Comparison of ENCODE assay signal across 20 cellular contexts in the genomic region with DNA sequence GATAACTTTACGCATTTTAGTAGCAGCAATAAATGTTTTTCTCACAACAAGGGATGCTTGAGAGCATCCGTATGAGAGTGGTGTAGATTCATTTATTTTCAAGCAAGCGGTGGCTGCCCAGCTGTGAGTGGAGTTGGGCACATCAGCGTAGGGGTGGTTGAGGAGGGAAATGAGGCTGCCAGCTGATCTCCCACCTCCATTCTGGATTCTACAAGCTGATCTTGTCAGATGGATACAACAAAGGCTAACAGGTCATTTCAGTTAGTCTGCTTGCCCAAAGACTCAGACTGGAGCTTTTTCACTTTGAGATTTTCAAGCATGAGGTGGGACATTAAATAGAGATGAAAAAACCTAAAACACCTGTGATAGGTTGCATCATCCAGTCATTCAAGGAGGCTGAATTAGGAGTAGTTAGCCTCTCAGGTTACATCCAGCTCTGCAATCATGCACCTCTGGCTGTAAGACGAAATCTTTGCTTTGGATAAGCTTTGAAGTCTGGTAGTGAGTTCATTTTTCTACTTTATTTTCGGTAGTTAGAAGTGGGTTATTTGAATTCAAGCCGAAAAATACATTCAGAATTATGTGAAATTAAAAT. TPM values are rescaled to one million over a fixed set of nuclear protein-coding genes. Genes with fewer than 3 reads are reported as not detected.
DNase-seq lines count a peak whose midpoint lies in the region; ATAC-seq and TF ChIP-seq lines count a peak whose summit lies in the region.
"Had no signal": no experiment of that assay in that cellular context is flagged by ENCODE, and none has a peak within 500 bp of the region (broad histone marks: within the 10 kb centered on the region; RNA-seq: fewer than 3 reads in every experiment).

No MANE protein-coding gene starts in this region.

- no peaks in the 10 kb centered on the region for H3K36me3 Mint-ChIP-seq in natural killer cell
- H3K36me3 Mint-ChIP-seq in natural killer cell treated with Interleukin-12 subunit alpha and Interleukin-12 subunit beta and Interleukin-15 and Interleukin-18, amount 100 ng/mL, for 72 hours = no peaks in the 10 kb centered on the region
- H3K36me3 Mint-ChIP-seq in T-cell = no peaks in the 10 kb centered on the region
- peaks cover 2% of the 10 kb centered on the region for H3K36me3 Mint-ChIP-seq in memory B cell

- H3K4me1 Mint-ChIP-seq in natural killer cell (peaks cover 11 to 21% of the 10 kb centered on the region in 2 donors), T-cell (peaks cover 27 to 40% (median 30%) of the 10 kb centered on the region in 3 donors), memory B cell (peaks cover 28% of the 10 kb centered on the region)
- peaks cover 11 to 12% of the 10 kb centered on the region in 2 donors for H3K4me1 Mint-ChIP-seq in natural killer cell treated with Interleukin-12 subunit alpha and Interleukin-12 subunit beta and Interleukin-15 and Interleukin-18, amount 100 ng/mL, for 72 hours (ENCODE audit: low read depth in 2 of 2)

- peaks cover 26 to 47% of the 10 kb centered on the region in 2 donors for H3K27me3 Mint-ChIP-seq in natural killer cell (ENCODE audit: low read depth in 2 of 2)
- peaks cover 41 to 61% of the 10 kb centered on the region in 2 donors for H3K27me3 Mint-ChIP-seq in natural killer cell treated with Interleukin-12 subunit alpha and Interleukin-12 subunit beta and Interleukin-15 and Interleukin-18, amount 100 ng/mL, for 72 hours
- peaks cover 0 to 8% of the 10 kb centered on the region in 2 donors for H3K27me3 Mint-ChIP-seq in T-cell
- no peaks in the 10 kb centered on the region for H3K27me3 Mint-ChIP-seq in memory B cell

- CTCF ChIA-PET in T-cell (lab: Charles Lee) = interaction anchor here (0.7 to 2.0 kb wide), 3 partner anchors 10 to 95 kb away, joined by 3 to 6 read pairs (median 4); no protein-coding TSS in a partner anchor

- no peak for TF ChIP-seq CTCF in natural killer cell (IDR thresholded peaks at IDR 0.05)
- TF ChIP-seq CTCF in uterus (IDR thresholded peaks at IDR 0.05) = no peak
- no peak for TF ChIP-seq CTCF in upper lobe of right lung (IDR thresholded peaks at IDR 0.05)

- POLR2A ChIA-PET in T-cell (lab: Charles Lee) = interaction anchor here (0.6 to 1.9 kb wide), 2 partner anchors 12 to 95 kb away, joined by 3 to 4 read pairs; no protein-coding TSS in a partner anchor

- H3K27ac Mint-ChIP-seq in natural killer cell (peak overlapping the region; percentile 11 to 86), T-cell (peak overlapping the region; percentile 58 to 83), memory B cell (peak overlapping the region; percentile 97)
- H3K27ac Mint-ChIP-seq in natural killer cell treated with Interleukin-12 subunit alpha and Interleukin-12 subunit beta and Interleukin-15 and Interleukin-18, amount 100 ng/mL, for 72 hours = no peak overlapping the region

- TF ChIP-seq POLR2A in uterus (IDR thresholded peaks at IDR 0.05) = no peak

- intact Hi-C loops in natural killer cell (cut with micrococcal nuclease) = loop anchor here (5.0 kb wide), 2 partner anchors 216 to 346 kb away; no protein-coding TSS in a partner anchor
- intact Hi-C loops in uterus (cut with DNase I; ENCODE audit: low total_unique reads) = no loop called here
- intact Hi-C loops in upper lobe of right lung (cut with DNase I) = no loop called here

- ATAC-seq in natural killer cell (no peak), T-cell (replicated peaks in 1 of 4) (no peak), memory B cell (ENCODE audit: low read depth) (no peak), HG02840 (IDR thresholded peaks at IDR 0.05; ENCODE audit: low FRiP score, unreplicated experiment) (no peak), upper lobe of right lung (no peak)
- ATAC-seq in natural killer cell treated with Interleukin-12 subunit alpha and Interleukin-12 subunit beta and Interleukin-15 and Interleukin-18, amount 100 ng/mL, for 72 hours = no peak
- ATAC-seq: body of pancreas, gastroesophageal sphincter, left lobe of liver had no signal

- H3K27me3 ChIP-seq in uterus (no peaks in the 10 kb centered on the region), upper lobe of right lung (peaks cover 3% of the 10 kb centered on the region)
- H3K27me3 ChIP-seq: body of pancreas, gastroesophageal sphincter, suprapubic skin had no signal

- H3K36me3 ChIP-seq in uterus (no peaks in the 10 kb centered on the region), upper lobe of right lung (no peaks in the 10 kb centered on the region)
- H3K36me3 ChIP-seq: gastroesophageal sphincter, suprapubic skin had no signal

- H3K27ac ChIP-seq in uterus (peak overlapping the region; percentile 95 to 99), upper lobe of right lung (no peak overlapping the region)
- H3K27ac ChIP-seq: body of pancreas, epithelial cell of prostate, KMS-11, suprapubic skin had no signal

- no peaks in the 10 kb centered on the region for H3K9me3 Mint-ChIP-seq in natural killer cell
- no peaks in the 10 kb centered on the region for H3K9me3 Mint-ChIP-seq in natural killer cell treated with Interleukin-12 subunit alpha and Interleukin-12 subunit beta and Interleukin-15 and Interleukin-18, amount 100 ng/mL, for 72 hours
- H3K9me3 Mint-ChIP-seq in T-cell = no peaks in the 10 kb centered on the region
- peaks cover 1% of the 10 kb centered on the region for H3K9me3 Mint-ChIP-seq in memory B cell
- H3K9me3 Mint-ChIP-seq: activated CD4-positive, alpha-beta T cell treated with anti-CD3 and anti-CD28 coated beads, Interleukin-2, amount 10 ng/mL, durations not matched to agents 24 days and 14 days had no signal

- DNase-seq in natural killer cell (no peak), T-cell (no peak), memory B cell (ENCODE audit: low spot score in 2 of 2) (no peak), uterus (no peak), amniotic stem cell (lab: John Stamatoyannopoulos, UW) (no peak), upper lobe of right lung (no peak)
- DNase-seq in natural killer cell treated with Interleukin-12 subunit alpha and Interleukin-12 subunit beta and Interleukin-15 and Interleukin-18, amount 100 ng/mL, for 72 hours (ENCODE audit: low spot score) = no peak
- DNase-seq: activated CD8-positive, alpha-beta memory T cell treated with anti-CD3 and anti-CD28 coated beads, Interleukin-2, amount 50 U/mL, for 4 hours; activated gamma-delta T cell treated with Interleukin-2 at 50 U/mL for 16 hours; body of pancreas; OCI-M1; T1000 had no signal

- no peaks in the 10 kb centered on the region for H3K4me1 ChIP-seq in uterus
- peaks cover 9% of the 10 kb centered on the region for H3K4me1 ChIP-seq in upper lobe of right lung

- no peak overlapping the region for H3K4me3 ChIP-seq in uterus
- no peak overlapping the region for H3K4me3 ChIP-seq in upper lobe of right lung
- H3K4me3 ChIP-seq: body of pancreas, gastroesophageal sphincter, smooth muscle cell, suprapubic skin had no signal

- H3K9me3 ChIP-seq in uterus (no peaks in the 10 kb centered on the region), upper lobe of right lung (no peaks in the 10 kb centered on the region)
- H3K9me3 ChIP-seq: body of pancreas, gastroesophageal sphincter, suprapubic skin had no signal

- H3K4me3 Mint-ChIP-seq in natural killer cell (peak overlapping the region; percentile 67), T-cell (peak overlapping the region; percentile 68 to 84 (median 69)), memory B cell (no peak overlapping the region)
- no peak overlapping the region for H3K4me3 Mint-ChIP-seq in natural killer cell treated with Interleukin-12 subunit alpha and Interleukin-12 subunit beta and Interleukin-15 and Interleukin-18, amount 100 ng/mL, for 72 hours

RNA-seq across cellular contexts. Expression of a gene that starts 1.9 kb away (rescaled TPM):
- total RNA-seq in natural killer cell (10 to 100 TPM; 32.1 to 37.8 (median 32.7) TPM), T-cell (100 to 1,000 TPM in 2 of 5 donors, 10 to 100 TPM in 3; 81.9 to 196 (median 96.7) TPM), uterus (10 to 100 TPM in 2 of 4 donors, 1 to 10 TPM in 2; 1.3 to 15.0 (median 9.7) TPM), upper lobe of right lung (4.9 TPM)
- total RNA-seq in natural killer cell treated with Interleukin-12 subunit alpha and Interleukin-12 subunit beta and Interleukin-15 and Interleukin-18, amount 100 ng/mL, for 72 hours = 1 to 10 TPM; 3.1 to 5.8 TPM

Comparison
In these comparisons a context has a peak if more than half of its experiments do, and no peak if none do; other contexts are left out.
1. H3K27ac Mint-ChIP-seq: peak in natural killer cell (2 of 2), T-cell (2 of 2) and memory B cell (single experiment); none in natural killer cell treated with Interleukin-12 subunit alpha and Interleukin-12 subunit beta and Interleukin-15 and Interleukin-18, amount 100 ng/mL, for 72 hours (0 of 2).
2. H3K4me3 Mint-ChIP-seq: peak in natural killer cell (single experiment) and T-cell (3 of 3); none in natural killer cell treated with Interleukin-12 subunit alpha and Interleukin-12 subunit beta and Interleukin-15 and Interleukin-18, amount 100 ng/mL, for 72 hours (single experiment) and memory B cell (single experiment).